In the genomic region with DNA sequence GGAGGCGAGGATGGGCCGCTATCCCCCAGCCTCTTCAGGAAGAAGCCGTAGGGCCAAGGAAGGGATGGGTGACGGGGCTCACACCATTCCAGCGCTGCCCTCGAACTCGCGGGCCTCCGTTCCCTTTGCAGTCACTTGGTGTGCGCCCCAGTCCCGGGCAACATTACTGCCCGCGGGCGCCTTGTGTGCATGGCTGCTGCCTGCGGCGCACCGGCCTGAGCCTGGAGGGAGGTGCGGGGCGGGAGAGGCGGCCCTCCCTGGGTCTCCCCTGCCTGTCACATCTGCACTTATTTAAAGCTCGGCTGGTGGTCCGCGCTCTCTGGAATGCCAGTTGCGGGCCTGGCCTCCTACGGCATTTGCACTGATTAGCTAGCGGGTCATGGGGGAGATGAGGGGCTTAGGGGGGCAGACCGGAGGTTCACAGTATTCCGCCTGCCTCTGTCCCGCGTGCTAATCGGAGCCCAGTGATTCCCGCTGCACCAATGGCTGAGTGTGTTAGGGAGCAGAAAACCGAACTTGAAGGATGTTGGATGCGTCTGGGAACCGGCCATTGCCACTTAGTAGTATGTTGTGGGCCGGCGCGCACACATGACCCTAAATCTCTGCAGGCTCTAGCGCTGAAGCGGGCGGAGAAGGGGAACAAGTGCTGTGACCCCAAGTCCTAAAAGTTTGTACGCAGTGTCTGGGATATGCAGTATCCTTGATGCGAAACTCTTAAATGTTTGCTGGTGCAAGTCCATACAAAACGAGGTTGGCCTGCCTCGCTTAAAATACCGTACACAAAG, we compare ENCODE assay signal across 10 cellular contexts.
DNase-seq lines count a peak whose midpoint lies in the region; ATAC-seq and TF ChIP-seq lines count a peak whose summit lies in the region.
"Had no signal": no experiment of that assay in that cellular context is flagged by ENCODE, and none has a peak within 500 bp of the region (broad histone marks: within the 10 kb centered on the region; RNA-seq: fewer than 3 reads in every experiment).

No MANE protein-coding gene starts in this region.

- H3K4me3 Mint-ChIP-seq in WTC11: peak overlapping the region; percentile 68
- no peak overlapping the region for H3K4me3 Mint-ChIP-seq in activated CD8-positive, alpha-beta T cell treated with anti-CD3 and anti-CD28 coated beads, Interleukin-2, amount 10 ng/mL, durations not matched to agents 7 days and 5 days

- intact Hi-C loops in sciatic nerve (cut with DNase I): no loop called here

- H2AFZ ChIP-seq in hepatocyte: peak overlapping the region; percentile 81

- H3K36me3 Mint-ChIP-seq in WTC11: no peaks in the 10 kb centered on the region
- H3K36me3 Mint-ChIP-seq in activated CD8-positive, alpha-beta T cell treated with anti-CD3 and anti-CD28 coated beads, Interleukin-2, amount 10 ng/mL, durations not matched to agents 7 days and 5 days (ENCODE audit: low read depth): no peaks in the 10 kb centered on the region

- no peaks in the 10 kb centered on the region for H3K9me3 ChIP-seq in hepatocyte (ENCODE audit: low read depth)

- H3K27ac ChIP-seq in hepatocyte (no peak overlapping the region), foreskin keratinocyte (no peak overlapping the region)

- no peaks in the 10 kb centered on the region for H3K9me2 ChIP-seq in hepatocyte (replicated peaks; ENCODE audit: insufficient read depth)

- H3K36me3 ChIP-seq in hepatocyte (replicated peaks; ENCODE audit: insufficient read depth, low read depth): no peaks in the 10 kb centered on the region

- no peaks in the 10 kb centered on the region for H3K79me2 ChIP-seq in hepatocyte

- H3K27me3 Mint-ChIP-seq in WTC11 (ENCODE audit: low read depth): peaks cover 73% of the 10 kb centered on the region
- peaks cover 70% of the 10 kb centered on the region for H3K27me3 Mint-ChIP-seq in activated CD8-positive, alpha-beta T cell treated with anti-CD3 and anti-CD28 coated beads, Interleukin-2, amount 10 ng/mL, durations not matched to agents 7 days and 5 days (ENCODE audit: low read depth)

- no peak overlapping the region for H3K4me3 ChIP-seq in hepatocyte

- H3K9me3 Mint-ChIP-seq in WTC11: no peaks in the 10 kb centered on the region
- no peaks in the 10 kb centered on the region for H3K9me3 Mint-ChIP-seq in activated CD8-positive, alpha-beta T cell treated with anti-CD3 and anti-CD28 coated beads, Interleukin-2, amount 10 ng/mL, durations not matched to agents 7 days and 5 days (ENCODE audit: insufficient read depth)

- DNase-seq in ELF-1 (ENCODE audit: low read depth, low spot score) (peak; percentile 66), WTC11 (ENCODE audit: low spot score) (no peak), hepatocyte (ENCODE audit: low spot score) (no peak), sciatic nerve (ENCODE audit: low spot score) (no peak), NCI-H2029 (lab: John Stamatoyannopoulos, UW) (no peak), foreskin keratinocyte (no peak)
- DNase-seq in activated CD8-positive, alpha-beta T cell treated with anti-CD3 and anti-CD28 coated beads, Interleukin-2, amount 10 ng/mL, durations not matched to agents 7 days and 5 days: no peak
- DNase-seq: NCI-H1048; stimulated activated CD4-positive, alpha-beta T cell treated with anti-CD3 and anti-CD28 coated beads, Interleukin-2, amount 100 ng/mL, for 48 hours had no signal

- ATAC-seq in WTC11 (peak; percentile 50), sciatic nerve (peak; percentile 40), HG02610 (IDR thresholded peaks at IDR 0.05; ENCODE audit: unreplicated experiment) (no peak), foreskin keratinocyte (no peak)
- ATAC-seq in activated CD8-positive, alpha-beta T cell treated with anti-CD3 and anti-CD28 coated beads, Interleukin-2, amount 10 ng/mL, durations not matched to agents 7 days and 5 days: no peak

- TF ChIP-seq CTCF in WTC11 (IDR thresholded peaks at IDR 0.05) (no peak), hepatocyte (IDR thresholded peaks at IDR 0.05; ENCODE audit: poor library complexity) (no peak), foreskin keratinocyte (conservative IDR thresholded peaks at IDR 0.05) (no peak)

- peaks cover 20% of the 10 kb centered on the region for H3K4me1 ChIP-seq in hepatocyte (ENCODE audit: insufficient read depth)
- H3K4me1 ChIP-seq in foreskin keratinocyte: no peaks in the 10 kb centered on the region

- no peak overlapping the region for H3K27ac Mint-ChIP-seq in WTC11
- H3K27ac Mint-ChIP-seq in activated CD8-positive, alpha-beta T cell treated with anti-CD3 and anti-CD28 coated beads, Interleukin-2, amount 10 ng/mL, durations not matched to agents 7 days and 5 days: no peak overlapping the region

- POLR2A ChIA-PET in WTC11 (lab: Charles Lee): no interaction called here
- POLR2A ChIA-PET in activated CD8-positive, alpha-beta T cell treated with anti-CD3 and anti-CD28 coated beads, Interleukin-2, amount 10 ng/mL, durations not matched to agents 7 days and 5 days (lab: Charles Lee): no interaction called here

- CTCF ChIA-PET in WTC11 (lab: Charles Lee): interaction anchor here (0.6 to 2.3 kb wide), 4 partner anchors 156 to 178 kb away, joined by 3 to 14 read pairs (median 6); no protein-coding TSS in a partner anchor
- CTCF ChIA-PET in activated CD8-positive, alpha-beta T cell treated with anti-CD3 and anti-CD28 coated beads, Interleukin-2, amount 10 ng/mL, durations not matched to agents 7 days and 5 days (lab: Charles Lee): no interaction called here

- H3K4me1 Mint-ChIP-seq in WTC11: peaks cover 36% of the 10 kb centered on the region
- peaks cover 8% of the 10 kb centered on the region for H3K4me1 Mint-ChIP-seq in activated CD8-positive, alpha-beta T cell treated with anti-CD3 and anti-CD28 coated beads, Interleukin-2, amount 10 ng/mL, durations not matched to agents 7 days and 5 days (ENCODE audit: low read depth)

- peak overlapping the region; percentile 84 for H3K4me2 ChIP-seq in hepatocyte

- H3K27me3 ChIP-seq in hepatocyte (peaks cover 95% of the 10 kb centered on the region), foreskin keratinocyte (peaks cover 76% of the 10 kb centered on the region)

- no peaks in the 10 kb centered on the region for H4K20me1 ChIP-seq in hepatocyte (ENCODE audit: insufficient read depth, poor library complexity, severe bottlenecking)

- WGBS in hepatocyte (ENCODE audit: low lambda C conversion rate, missing lambda C conversion rate): 12% methylated on average over 45 of the region's 46 CpGs

TF ChIP-seq in WTC11, 78 proteins besides CTCF, POLR2A, EP300 and RAD21 (continues in another document):
- 0 out of 2 replicates have a peak, but pooled peaks have one; percentile 12 for TF ChIP-seq ZNF121 (CRISPR knock-in tag; IDR thresholded peaks at IDR 0.05)
- TF ChIP-seq, protein P1, sequence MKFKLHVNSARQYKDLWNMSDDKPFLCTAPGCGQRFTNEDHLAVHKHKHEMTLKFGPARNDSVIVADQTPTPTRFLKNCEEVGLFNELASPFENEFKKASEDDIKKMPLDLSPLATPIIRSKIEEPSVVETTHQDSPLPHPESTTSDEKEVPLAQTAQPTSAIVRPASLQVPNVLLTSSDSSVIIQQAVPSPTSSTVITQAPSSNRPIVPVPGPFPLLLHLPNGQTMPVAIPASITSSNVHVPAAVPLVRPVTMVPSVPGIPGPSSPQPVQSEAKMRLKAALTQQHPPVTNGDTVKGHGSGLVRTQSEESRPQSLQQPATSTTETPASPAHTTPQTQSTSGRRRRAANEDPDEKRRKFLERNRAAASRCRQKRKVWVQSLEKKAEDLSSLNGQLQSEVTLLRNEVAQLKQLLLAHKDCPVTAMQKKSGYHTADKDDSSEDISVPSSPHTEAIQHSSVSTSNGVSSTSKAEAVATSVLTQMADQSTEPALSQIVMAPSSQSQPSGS (CRISPR knock-in tag; IDR thresholded peaks at IDR 0.05; ENCODE audit: borderline replicate concordance, low read depth): no peak
- 0 out of 2 replicates have a peak, but pooled peaks have one; percentile 15 for TF ChIP-seq FOXK1 (CRISPR knock-in tag; IDR thresholded peaks at IDR 0.05)
- 0 out of 2 replicates have a peak, but pooled peaks have one; percentile 21 for TF ChIP-seq E2F1 (CRISPR knock-in tag; IDR thresholded peaks at IDR 0.05)
- no peak for TF ChIP-seq ZNF671 (CRISPR knock-in tag; IDR thresholded peaks at IDR 0.05)
- TF ChIP-seq SP1 (CRISPR knock-in tag; conservative IDR thresholded peaks at IDR 0.05): peak; percentile 53; the same call in 1 of the 2 replicates
- TF ChIP-seq ZNF263 (CRISPR knock-in tag; IDR thresholded peaks at IDR 0.05; ENCODE audit: low read depth): no peak
- TF ChIP-seq, protein P2, sequence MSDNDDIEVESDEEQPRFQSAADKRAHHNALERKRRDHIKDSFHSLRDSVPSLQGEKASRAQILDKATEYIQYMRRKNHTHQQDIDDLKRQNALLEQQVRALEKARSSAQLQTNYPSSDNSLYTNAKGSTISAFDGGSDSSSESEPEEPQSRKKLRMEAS (CRISPR knock-in tag; IDR thresholded peaks at IDR 0.05): peak; percentile 66; the same call in 1 of the 2 replicates
- TF ChIP-seq USF1 (CRISPR knock-in tag; IDR thresholded peaks at IDR 0.05): 0 out of 2 replicates have a peak, but pooled peaks have one; percentile 39
- 0 out of 2 replicates have a peak, but pooled peaks have one; percentile 15 for TF ChIP-seq USF2 (CRISPR knock-in tag; IDR thresholded peaks at IDR 0.05)
- TF ChIP-seq TEAD1 (CRISPR knock-in tag; IDR thresholded peaks at IDR 0.05): peak; percentile 56; the same call in 1 of the 2 replicates
- no peak for TF ChIP-seq ZNF396 (CRISPR knock-in tag; IDR thresholded peaks at IDR 0.05; ENCODE audit: borderline replicate concordance)

Comparison
In these comparisons a context has a peak if more than half of its experiments do, and no peak if none do; other contexts are left out.
1. ATAC-seq: peak in WTC11 (single experiment) and sciatic nerve (single experiment); none in activated CD8-positive, alpha-beta T cell treated with anti-CD3 and anti-CD28 coated beads, Interleukin-2, amount 10 ng/mL, durations not matched to agents 7 days and 5 days (single experiment), HG02610 (single experiment) and foreskin keratinocyte (single experiment).